Comparison of ENCODE assay signal across 1 cellular context in the genomic region with DNA sequence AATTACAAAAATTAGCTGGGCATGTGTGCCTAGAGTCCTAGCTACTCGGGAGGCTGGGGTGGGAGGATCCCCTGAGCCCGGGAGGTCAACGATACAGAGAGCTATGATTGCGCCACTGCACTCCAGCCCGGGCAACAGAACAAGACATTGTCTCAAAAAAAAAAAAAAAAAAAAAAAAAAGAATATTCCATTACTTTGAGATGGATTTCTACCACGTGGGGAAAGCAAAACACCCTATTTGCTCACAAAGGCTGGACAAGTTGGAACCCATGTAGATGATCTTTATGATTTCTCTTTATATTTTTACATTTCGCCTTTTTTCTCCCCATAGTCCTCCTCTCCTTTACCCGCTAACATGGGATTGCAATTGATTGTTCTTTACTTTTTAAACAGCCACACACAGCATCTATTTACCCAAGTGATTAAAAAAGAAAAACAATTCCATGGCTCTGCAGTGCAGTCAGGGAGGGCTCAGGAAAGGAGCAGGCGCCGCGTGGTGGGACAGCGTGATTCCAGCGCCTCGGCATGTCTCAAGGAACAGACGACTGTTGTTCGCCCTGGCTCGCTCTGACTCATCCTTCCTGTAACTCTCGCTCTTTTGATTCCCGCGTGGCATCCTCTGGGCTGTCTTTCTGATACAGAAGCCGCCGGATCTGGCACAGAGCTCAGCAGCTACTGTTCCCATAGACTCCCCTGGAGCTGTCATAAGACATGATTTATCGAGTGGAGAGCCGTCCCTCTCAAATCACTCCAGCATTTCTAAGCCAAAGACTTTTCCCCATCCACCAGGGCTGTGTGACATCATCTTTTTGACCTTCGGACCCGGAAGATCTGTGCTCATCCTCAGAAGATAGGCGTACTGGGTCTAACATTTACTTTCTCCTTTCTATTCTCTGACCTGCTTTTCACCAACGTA.
TF ChIP-seq lines count a peak whose summit lies in the region.

No MANE protein-coding gene starts in this region.

TF ChIP-seq in GM23338, 12 proteins besides CTCF, POLR2A, EP300 and RAD21 (continued from another document):
- TF ChIP-seq ZNF331 (CRISPR knock-in tag; IDR thresholded peaks at IDR 0.05; ENCODE audit: low read depth) (no peak), CREB1 (CRISPR knock-in tag; IDR thresholded peaks at IDR 0.05; ENCODE audit: low read depth) (no peak), STAT1 (IDR thresholded peaks at IDR 0.05; ENCODE audit: unreplicated experiment) (no peak), JUNB (IDR thresholded peaks at IDR 0.05; ENCODE audit: unreplicated experiment) (no peak), POLR2AphosphoS5 (IDR thresholded peaks at IDR 0.05; ENCODE audit: low read depth) (no peak), EZH2phosphoT487 (IDR thresholded peaks at IDR 0.05; ENCODE audit: unreplicated experiment) (no peak)
- TF ChIP-seq, protein P1, sequence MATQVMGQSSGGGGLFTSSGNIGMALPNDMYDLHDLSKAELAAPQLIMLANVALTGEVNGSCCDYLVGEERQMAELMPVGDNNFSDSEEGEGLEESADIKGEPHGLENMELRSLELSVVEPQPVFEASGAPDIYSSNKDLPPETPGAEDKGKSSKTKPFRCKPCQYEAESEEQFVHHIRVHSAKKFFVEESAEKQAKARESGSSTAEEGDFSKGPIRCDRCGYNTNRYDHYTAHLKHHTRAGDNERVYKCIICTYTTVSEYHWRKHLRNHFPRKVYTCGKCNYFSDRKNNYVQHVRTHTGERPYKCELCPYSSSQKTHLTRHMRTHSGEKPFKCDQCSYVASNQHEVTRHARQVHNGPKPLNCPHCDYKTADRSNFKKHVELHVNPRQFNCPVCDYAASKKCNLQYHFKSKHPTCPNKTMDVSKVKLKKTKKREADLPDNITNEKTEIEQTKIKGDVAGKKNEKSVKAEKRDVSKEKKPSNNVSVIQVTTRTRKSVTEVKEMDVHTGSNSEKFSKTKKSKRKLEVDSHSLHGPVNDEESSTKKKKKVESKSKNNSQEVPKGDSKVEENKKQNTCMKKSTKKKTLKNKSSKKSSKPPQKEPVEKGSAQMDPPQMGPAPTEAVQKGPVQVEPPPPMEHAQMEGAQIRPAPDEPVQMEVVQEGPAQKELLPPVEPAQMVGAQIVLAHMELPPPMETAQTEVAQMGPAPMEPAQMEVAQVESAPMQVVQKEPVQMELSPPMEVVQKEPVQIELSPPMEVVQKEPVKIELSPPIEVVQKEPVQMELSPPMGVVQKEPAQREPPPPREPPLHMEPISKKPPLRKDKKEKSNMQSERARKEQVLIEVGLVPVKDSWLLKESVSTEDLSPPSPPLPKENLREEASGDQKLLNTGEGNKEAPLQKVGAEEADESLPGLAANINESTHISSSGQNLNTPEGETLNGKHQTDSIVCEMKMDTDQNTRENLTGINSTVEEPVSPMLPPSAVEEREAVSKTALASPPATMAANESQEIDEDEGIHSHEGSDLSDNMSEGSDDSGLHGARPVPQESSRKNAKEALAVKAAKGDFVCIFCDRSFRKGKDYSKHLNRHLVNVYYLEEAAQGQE (IDR thresholded peaks at IDR 0.05; ENCODE audit: unreplicated experiment) = no peak
